ENCODE assay signal across 8 cellular contexts in the genomic region with DNA sequence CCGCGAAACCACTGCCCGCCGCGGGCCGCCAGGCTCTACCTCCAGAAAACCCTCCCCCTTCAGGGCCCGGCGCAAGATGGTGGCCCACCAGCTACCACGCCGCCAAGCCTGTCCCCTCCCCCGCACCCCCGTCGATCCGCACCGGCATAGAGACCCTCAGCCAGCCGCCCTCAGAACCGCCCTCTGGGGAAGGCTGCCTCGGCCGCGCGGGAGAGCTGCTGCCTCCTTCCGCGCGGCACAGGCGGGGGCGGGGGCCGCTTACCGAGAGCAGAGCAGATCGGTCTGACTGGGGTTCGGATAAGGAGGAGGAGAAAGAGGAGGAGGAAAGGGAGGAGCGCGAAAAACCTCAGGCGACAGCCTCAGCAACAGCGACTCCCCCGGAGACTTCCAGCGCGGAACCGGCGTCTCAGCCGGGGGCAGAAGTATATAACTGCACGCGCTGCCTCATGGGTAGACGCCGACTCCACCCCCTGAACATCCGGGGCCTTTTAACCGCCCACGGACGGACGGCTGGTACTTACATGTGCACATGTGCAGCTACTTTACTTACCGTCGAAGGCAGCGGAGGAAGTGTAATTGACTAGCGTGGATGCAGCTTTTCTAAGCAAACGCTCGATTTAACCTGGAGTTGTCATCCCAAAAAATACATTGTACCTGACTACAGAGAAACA. TPM values are rescaled to one million over a fixed set of nuclear protein-coding genes. Genes with fewer than 3 reads are reported as not detected.
DNase-seq lines count a peak whose midpoint lies in the region; ATAC-seq, FAIRE-seq and TF ChIP-seq lines count a peak whose summit lies in the region.

A gene with protein sequence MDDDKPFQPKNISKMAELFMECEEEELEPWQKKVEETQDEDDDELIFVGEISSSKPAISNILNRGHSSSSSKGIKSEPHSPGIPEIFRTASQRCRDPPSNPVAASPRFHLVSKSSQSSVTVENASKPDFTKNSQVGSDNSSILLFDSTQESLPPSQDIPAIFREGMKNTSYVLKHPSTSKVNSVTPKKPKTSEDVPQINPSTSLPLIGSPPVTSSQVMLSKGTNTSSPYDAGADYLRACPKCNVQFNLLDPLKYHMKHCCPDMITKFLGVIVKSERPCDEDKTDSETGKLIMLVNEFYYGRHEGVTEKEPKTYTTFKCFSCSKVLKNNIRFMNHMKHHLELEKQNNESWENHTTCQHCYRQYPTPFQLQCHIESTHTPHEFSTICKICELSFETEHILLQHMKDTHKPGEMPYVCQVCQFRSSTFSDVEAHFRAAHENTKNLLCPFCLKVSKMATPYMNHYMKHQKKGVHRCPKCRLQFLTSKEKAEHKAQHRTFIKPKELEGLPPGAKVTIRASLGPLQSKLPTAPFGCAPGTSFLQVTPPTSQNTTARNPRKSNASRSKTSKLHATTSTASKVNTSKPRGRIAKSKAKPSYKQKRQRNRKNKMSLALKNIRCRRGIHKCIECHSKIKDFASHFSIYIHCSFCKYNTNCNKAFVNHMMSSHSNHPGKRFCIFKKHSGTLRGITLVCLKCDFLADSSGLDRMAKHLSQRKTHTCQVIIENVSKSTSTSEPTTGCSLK (minus strand): TSS at position 400 of the 671 bp plus-strand sequence. CDS start 8,450 bp downstream, outside the sequence.

- H3K4me3 ChIP-seq in SU-DHL-6 (ENCODE audit: insufficient read depth, low read length, poor library complexity, severe bottlenecking) (peak within 1 kb of the TSS; percentile 94), adipocyte (ENCODE audit: low read length) (peak within 1 kb of the TSS; percentile 89), heart right ventricle (peak within 1 kb of the TSS; percentile 37 to 75 (median 64)), upper lobe of right lung (peak within 1 kb of the TSS; percentile 60)

- H3F3A ChIP-seq in SU-DHL-6 (ENCODE audit: insufficient read depth): no peaks in the 10 kb centered on the region; the same call in 1 of the 2 replicates

- H3K79me2 ChIP-seq in SU-DHL-6 (ENCODE audit: insufficient read depth, low read length): peaks cover 43% of the 10 kb centered on the region

- peaks cover 4% of the 10 kb centered on the region for H3K4me1 ChIP-seq in adipocyte (ENCODE audit: control insufficient read depth, insufficient read depth, low read length)
- H3K4me1 ChIP-seq in heart right ventricle: peaks cover 0 to 12% (median 6%) of the 10 kb centered on the region in 9 donors
- no peaks in the 10 kb centered on the region for H3K4me1 ChIP-seq in upper lobe of right lung

- peak within 1 kb of the TSS; percentile 59 for H2AFZ ChIP-seq in SU-DHL-6 (ENCODE audit: low read depth, low read length, severe bottlenecking)

- H3K9ac ChIP-seq in SU-DHL-6 (ENCODE audit: low read length): peak within 1 kb of the TSS; percentile 95
- peak within 1 kb of the TSS; percentile 88 for H3K9ac ChIP-seq in adipocyte (ENCODE audit: low read length)

- FAIRE-seq in GM12891 (lab: Jason Lieb, UNC): peak; percentile 100

- peak; percentile 95 for TF ChIP-seq POLR2A in GM12891 (IDR thresholded peaks at IDR 0.05; ENCODE audit: low read depth, low read length)

- peak within 1 kb of the TSS; percentile 90 for H3K27ac ChIP-seq in SU-DHL-6 (ENCODE audit: low read depth, low read length)
- H3K27ac ChIP-seq in heart right ventricle: peak within 1 kb of the TSS in 9 of 10 donors; percentile 45 to 85 (median 75)
- peak within 1 kb of the TSS; percentile 58 for H3K27ac ChIP-seq in upper lobe of right lung

- DNase-seq in GM12891 (ENCODE audit: insufficient read length, low spot score) (peak; percentile 62), NCI-H1417 (lab: John Stamatoyannopoulos, UW) (peak; percentile 90 to 96 (median 95)), adipocyte (ENCODE audit: low read depth) (peak; percentile 90), heart right ventricle (peak; percentile 87 to 88), posterior cingulate gyrus (peak; percentile 73 to 97 (median 78)), upper lobe of right lung (peak; percentile 95)

- TF ChIP-seq CTCF in SU-DHL-6 (IDR thresholded peaks at IDR 0.05; ENCODE audit: insufficient read depth, low read length, poor library complexity, severe bottlenecking) (no peak), heart right ventricle (IDR thresholded peaks at IDR 0.05) (peak in 4 of 9 donors; percentile 28 to 45 (median 38)), upper lobe of right lung (IDR thresholded peaks at IDR 0.05) (peak; percentile 37)

- ATAC-seq in HG02798 (IDR thresholded peaks at IDR 0.05; ENCODE audit: poor library complexity, unreplicated experiment) (peak; percentile 93), heart right ventricle (peak; percentile 97 to 99 (median 98)), upper lobe of right lung (peak; percentile 100)

- H3K36me3 ChIP-seq in SU-DHL-6 (ENCODE audit: low read length): no peaks in the 10 kb centered on the region
- no peaks in the 10 kb centered on the region for H3K36me3 ChIP-seq in adipocyte (ENCODE audit: control insufficient read depth, insufficient read depth, low read length, severe bottlenecking)
- no peaks in the 10 kb centered on the region for H3K36me3 ChIP-seq in heart right ventricle
- H3K36me3 ChIP-seq in upper lobe of right lung: no peaks in the 10 kb centered on the region

- WGBS in heart right ventricle, 2 donors: 2 to 3% methylated on average over 39 to 55 of the region's 55 CpGs

- H3K9me2 ChIP-seq in SU-DHL-6 (replicated peaks; ENCODE audit: insufficient read depth, low read length): no peaks in the 10 kb centered on the region

- H3K27me3 ChIP-seq in SU-DHL-6 (ENCODE audit: low read length): no peaks in the 10 kb centered on the region
- no peaks in the 10 kb centered on the region for H3K27me3 ChIP-seq in adipocyte (replicated peaks; ENCODE audit: control insufficient read depth, insufficient read depth, low read length)
- no peaks in the 10 kb centered on the region for H3K27me3 ChIP-seq in heart right ventricle
- H3K27me3 ChIP-seq in upper lobe of right lung: no peaks in the 10 kb centered on the region

- intact Hi-C loops in heart right ventricle (cut with DNase I) (no loop called here), posterior cingulate gyrus (cut with DNase I) (no loop called here), upper lobe of right lung (cut with DNase I) (no loop called here)

- H4K20me1 ChIP-seq in SU-DHL-6 (ENCODE audit: low read depth, low read length): no peaks in the 10 kb centered on the region

- peak within 1 kb of the TSS; percentile 98 for H3K4me2 ChIP-seq in SU-DHL-6 (ENCODE audit: low read depth, low read length, poor library complexity, severe bottlenecking)

- H3K9me3 ChIP-seq in SU-DHL-6 (ENCODE audit: insufficient read depth, low read length) (0 out of 2 replicates have a peak, but pooled peaks cover 4% of the 10 kb centered on the region), adipocyte (ENCODE audit: control insufficient read depth, low read length) (no peaks in the 10 kb centered on the region), heart right ventricle (peaks cover 0 to 10% (median 0%) of the 10 kb centered on the region in 11 donors), upper lobe of right lung (no peaks in the 10 kb centered on the region)

TF ChIP-seq in GM12891, 5 proteins besides CTCF, POLR2A, EP300 and RAD21:
- TF ChIP-seq POLR2AphosphoS5 (IDR thresholded peaks at IDR 0.05; ENCODE audit: low read depth, low read length): peak; percentile 93
- no peak; the same call in 1 of the 2 replicates for TF ChIP-seq TAF1 (IDR thresholded peaks at IDR 0.05; ENCODE audit: low read depth, low read length)
- no peak for TF ChIP-seq SPI1 (IDR thresholded peaks at IDR 0.05; ENCODE audit: low read depth, low read length)
- TF ChIP-seq PAX5 (IDR thresholded peaks at IDR 0.05; ENCODE audit: insufficient read depth, low read length, severe bottlenecking): no peak
- TF ChIP-seq POU2F2 (IDR thresholded peaks at IDR 0.05; ENCODE audit: low read depth, low read length): peak; percentile 54; the same call in 1 of the 2 replicates
TF ChIP-seq in GM12891: peak in this region for 2.

RNA-seq across cellular contexts. Expression of the gene that starts here (rescaled TPM):
- polyA plus RNA-seq in GM12891 (2012; ENCODE audit: low read depth, missing spikeins): 0.83 TPM
- 1 to 10 TPM; 1.1 to 2.4 (median 1.7) TPM for total RNA-seq in heart right ventricle
- 1 to 10 TPM in 1 of 2 donors, under 1 TPM in 1; 0.39 to 1.2 TPM for polyA plus RNA-seq in heart right ventricle
- 5.1 TPM for total RNA-seq in upper lobe of right lung

Comparison
In these comparisons a context has a peak if more than half of its experiments do, and no peak if none do; other contexts are left out.
1. Peak in every context shown above with its lines: DNase-seq, ATAC-seq, H3K4me3 ChIP-seq and H3K27ac ChIP-seq.